In the genomic region with DNA sequence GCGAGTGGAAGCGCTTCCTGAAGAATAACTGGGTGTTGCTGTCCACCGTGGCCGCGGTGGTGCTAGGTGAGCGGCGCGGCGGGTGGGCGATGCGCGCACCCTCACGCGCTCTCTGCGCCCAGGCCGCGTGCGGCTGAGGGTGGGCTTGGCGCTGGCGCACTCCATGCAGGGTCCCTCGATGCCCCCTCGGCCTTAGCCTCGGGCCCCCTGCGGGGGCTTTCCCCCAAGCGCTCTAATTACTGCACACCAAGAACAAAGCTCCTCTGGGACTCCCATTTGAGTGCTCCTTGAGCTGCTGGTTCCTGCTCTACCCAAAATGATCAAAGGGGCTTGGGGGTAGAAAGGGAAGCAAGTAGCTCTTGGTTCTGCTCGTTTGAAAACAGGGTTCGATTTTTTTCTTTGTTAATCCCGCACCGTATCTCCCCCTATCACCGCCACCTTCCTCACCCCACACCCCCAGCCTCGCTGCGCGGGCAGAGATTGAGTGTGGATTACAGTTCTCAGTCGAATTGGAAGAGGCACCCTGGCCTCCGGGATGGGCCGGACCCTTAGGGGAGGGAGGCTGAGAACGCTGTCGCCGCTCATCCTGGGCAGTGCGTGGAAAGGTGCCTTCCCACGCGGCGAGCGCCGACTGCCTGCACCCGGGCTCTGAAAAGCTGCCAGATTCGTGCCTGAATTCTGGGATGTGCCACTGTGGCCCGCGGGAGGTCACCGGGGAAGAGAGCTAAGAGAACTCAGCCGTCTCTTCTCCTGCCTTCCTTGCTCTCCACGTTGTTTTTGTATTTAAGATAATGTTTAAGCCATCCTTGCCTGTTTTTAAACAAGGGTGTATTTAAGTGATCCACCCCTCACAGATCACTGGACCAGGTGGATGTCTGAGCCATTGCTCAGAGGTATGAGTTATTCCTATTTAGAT, we compare ENCODE assay signal across 8 cellular contexts. TPM values are rescaled to one million over a fixed set of nuclear protein-coding genes. Genes with fewer than 3 reads are reported as not detected.
A peak's percentile ranks its signal among the peaks of the same experiment; 100 is the strongest.
DNase-seq lines count a peak whose midpoint lies in the region; ATAC-seq lines count a peak whose summit lies in the region.

No MANE protein-coding gene starts in this region.

- no peaks in the 10 kb centered on the region for H3K9me3 Mint-ChIP-seq in activated naive CD8-positive, alpha-beta T cell treated with anti-CD3 and anti-CD28 coated beads, Interleukin-2, amount 10 ng/mL, durations not matched to agents 7 days and 5 days

- no peaks in the 10 kb centered on the region for H3K36me3 ChIP-seq in iPS DF 6.9 (ENCODE audit: control insufficient read depth, insufficient read depth, low read length)

- intact Hi-C loops in Right ventricle myocardium inferior (cut with DNase I) = loop anchor here (2.0 kb wide), 2 partner anchors 58 to 110 kb away; no protein-coding TSS in a partner anchor
- intact Hi-C loops in cardiac septum (cut with DNase I) = no loop called here

- ATAC-seq in Right ventricle myocardium inferior = no peak
- peak; percentile 8 for ATAC-seq in HG03039 (IDR thresholded peaks at IDR 0.05; ENCODE audit: unreplicated experiment)
- no peak for ATAC-seq in activated naive CD8-positive, alpha-beta T cell treated with anti-CD3 and anti-CD28 coated beads, Interleukin-2, amount 10 ng/mL, durations not matched to agents 7 days and 5 days (ENCODE audit: low read depth)

- POLR2A ChIA-PET in activated naive CD8-positive, alpha-beta T cell treated with anti-CD3 and anti-CD28 coated beads, Interleukin-2, amount 10 ng/mL, durations not matched to agents 7 days and 5 days (lab: Charles Lee) = no interaction called here

- H3K4me3 ChIP-seq in iPS DF 6.9 (ENCODE audit: low read length) (peak overlapping the region; percentile 87; the same call in 1 of the 2 replicates), skin epidermis (peak overlapping the region; percentile 39 to 78 (median 53))

- DNase-seq in Right ventricle myocardium inferior (ENCODE audit: missing footprints) = peak; percentile 60
- no peak for DNase-seq in cardiac septum (ENCODE audit: low spot score)
- peak; percentile 28 for DNase-seq in activated naive CD8-positive, alpha-beta T cell treated with anti-CD3 and anti-CD28 coated beads, Interleukin-2, amount 10 ng/mL, durations not matched to agents 7 days and 5 days
- no peak for DNase-seq in iPS DF 6.9 (ENCODE audit: low read depth, low spot score)
- DNase-seq in stimulated activated CD4-positive, alpha-beta T cell treated with anti-CD3 and anti-CD28 coated beads, Interleukin-4, amount 100 ng/mL, for 4 hours = no peak
- DNase-seq in activated CD4-positive, CD25-positive, alpha-beta regulatory T cell treated with anti-CD3 and anti-CD28 coated beads, Interleukin-2, amount 50 U/mL, for 72 hours = no peak

- H3K4me1 Mint-ChIP-seq in activated naive CD8-positive, alpha-beta T cell treated with anti-CD3 and anti-CD28 coated beads, Interleukin-2, amount 10 ng/mL, durations not matched to agents 7 days and 5 days = peaks cover 17% of the 10 kb centered on the region

- H3K27ac Mint-ChIP-seq in activated naive CD8-positive, alpha-beta T cell treated with anti-CD3 and anti-CD28 coated beads, Interleukin-2, amount 10 ng/mL, durations not matched to agents 7 days and 5 days = no peak overlapping the region

- H3K9me3 ChIP-seq in iPS DF 6.9 (ENCODE audit: control insufficient read depth, insufficient read depth, low read length) = no peaks in the 10 kb centered on the region

- H3K27me3 ChIP-seq in iPS DF 6.9 (ENCODE audit: control insufficient read depth, insufficient read depth, low read length) = peaks cover 2% of the 10 kb centered on the region; the same call in 1 of the 2 replicates

- peaks cover 63% of the 10 kb centered on the region for H3K27me3 Mint-ChIP-seq in activated naive CD8-positive, alpha-beta T cell treated with anti-CD3 and anti-CD28 coated beads, Interleukin-2, amount 10 ng/mL, durations not matched to agents 7 days and 5 days

- H3K4me1 ChIP-seq in iPS DF 6.9 (ENCODE audit: control insufficient read depth, insufficient read depth, low read length) = no peaks in the 10 kb centered on the region

- WGBS in iPS DF 6.9 (ENCODE audit: insufficient coverage, insufficient read length) = no CpG with 5 or more reads among the region's 52 CpGs

- H3K36me3 Mint-ChIP-seq in activated naive CD8-positive, alpha-beta T cell treated with anti-CD3 and anti-CD28 coated beads, Interleukin-2, amount 10 ng/mL, durations not matched to agents 7 days and 5 days = no peaks in the 10 kb centered on the region

- H3K27ac ChIP-seq in iPS DF 6.9 (ENCODE audit: low read length) = no peak overlapping the region
- H3K27ac ChIP-seq in skin epidermis = peak overlapping the region in 11 of 21 experiments; percentile 2 to 84 (median 21)

- H3K4me3 Mint-ChIP-seq in activated naive CD8-positive, alpha-beta T cell treated with anti-CD3 and anti-CD28 coated beads, Interleukin-2, amount 10 ng/mL, durations not matched to agents 7 days and 5 days = peak overlapping the region; percentile 78

RNA-seq across cellular contexts. Expression of a gene that starts 0.7 kb away (rescaled TPM):
- 3.2 TPM for total RNA-seq in Right ventricle myocardium inferior
- 0.59 TPM for total RNA-seq in cardiac septum
- total RNA-seq in activated naive CD8-positive, alpha-beta T cell treated with anti-CD3 and anti-CD28 coated beads, Interleukin-2, amount 10 ng/mL, durations not matched to agents 7 days and 5 days = under 1 TPM in 1 of 2 experiments, not detected in 1; 0.11 TPM

Comparison
In these comparisons a context has a peak if more than half of its experiments do, and no peak if none do; other contexts are left out.
1. DNase-seq: peak in Right ventricle myocardium inferior (single experiment) and activated naive CD8-positive, alpha-beta T cell treated with anti-CD3 and anti-CD28 coated beads, Interleukin-2, amount 10 ng/mL, durations not matched to agents 7 days and 5 days (single experiment); none in cardiac septum (single experiment), iPS DF 6.9 (single experiment), stimulated activated CD4-positive, alpha-beta T cell treated with anti-CD3 and anti-CD28 coated beads, Interleukin-4, amount 100 ng/mL, for 4 hours (0 of 2) and activated CD4-positive, CD25-positive, alpha-beta regulatory T cell treated with anti-CD3 and anti-CD28 coated beads, Interleukin-2, amount 50 U/mL, for 72 hours (single experiment).